ENCODE assay signal across 8 cellular contexts in the genomic region with DNA sequence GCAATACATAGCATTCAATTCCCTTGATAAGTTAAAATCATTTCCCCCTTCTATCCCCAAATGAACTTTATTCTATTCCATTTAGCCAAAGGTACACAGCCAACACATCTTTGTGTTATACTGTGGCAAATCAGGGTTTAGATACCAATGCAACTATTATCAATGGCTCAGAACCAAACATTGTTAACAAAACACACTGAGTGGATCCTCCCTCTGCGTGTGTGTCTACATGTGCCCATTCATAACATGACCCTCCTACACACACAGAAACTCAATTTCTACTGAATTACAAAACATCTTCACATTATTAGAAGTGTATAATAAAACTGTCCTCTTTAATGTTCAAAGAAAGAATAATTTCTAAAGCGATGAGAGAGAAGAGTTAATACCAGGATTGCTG. TPM values are rescaled to one million over a fixed set of nuclear protein-coding genes. Genes with fewer than 3 reads are reported as not detected.
DNase-seq lines count a peak whose midpoint lies in the region; ATAC-seq and TF ChIP-seq lines count a peak whose summit lies in the region.

No MANE protein-coding gene starts in this region.

- H3K79me1 ChIP-seq in neuronal stem cell (ENCODE audit: low read depth, low read length), result peaks cover 5% of the 10 kb centered on the region

- H2AK5ac ChIP-seq in neuronal stem cell (ENCODE audit: low read depth, low read length), result no peak overlapping the region

- no peak overlapping the region for H2BK12ac ChIP-seq in neuronal stem cell (ENCODE audit: low read length)

- intact Hi-C loops in CD8-positive, alpha-beta T cell (cut with DNase I, micrococcal nuclease), result no loop called here

- no peak overlapping the region for H2BK120ac ChIP-seq in neuronal stem cell (ENCODE audit: low read depth, low read length)

- H3K27me3 ChIP-seq in CD8-positive, alpha-beta T cell (ENCODE audit: insufficient read depth, low read length), result no peaks in the 10 kb centered on the region
- no peaks in the 10 kb centered on the region for H3K27me3 ChIP-seq in duodenal mucosa (ENCODE audit: control insufficient read depth in 1 of 2, insufficient read depth in 2 of 2, low read length in 2 of 2)
- H3K27me3 ChIP-seq in neuronal stem cell (ENCODE audit: control insufficient read depth in 3 of 3, insufficient read depth in 3 of 3, low read depth in 1 of 3, low read length in 3 of 3), result no peaks in the 10 kb centered on the region

- TF ChIP-seq POLR2A in NB4 (IDR thresholded peaks at IDR 0.05; ENCODE audit: extremely low read depth, insufficient read length), result no peak

- H3K4me1 Mint-ChIP-seq in CD8-positive, alpha-beta T cell (ENCODE audit: low read depth), result peaks cover 40% of the 10 kb centered on the region

- WGBS in neuronal stem cell (ENCODE audit: extremely low coverage in 2 of 2, insufficient read length in 2 of 2, insufficient replicate concordance in 1 of 2), 2 donors, result no CpG with 5 or more reads among the region's 2 CpGs

- H3K9ac ChIP-seq in duodenal mucosa (ENCODE audit: low read depth in 1 of 2, low read length in 2 of 2) (peak overlapping the region; percentile 55 to 68), neuronal stem cell (ENCODE audit: low read depth, low read length, poor library complexity) (no peak overlapping the region)

- no peaks in the 10 kb centered on the region for H3K9me3 ChIP-seq in CD8-positive, alpha-beta T cell (ENCODE audit: low read length)
- no peaks in the 10 kb centered on the region for H3K9me3 ChIP-seq in duodenal mucosa (ENCODE audit: control insufficient read depth in 1 of 2, low read length in 2 of 2)
- no peaks in the 10 kb centered on the region for H3K9me3 ChIP-seq in neuronal stem cell (replicated peaks in 1 of 2; ENCODE audit: control insufficient read depth in 2 of 2, insufficient read depth in 1 of 2, low read depth in 1 of 2, low read length in 2 of 2)

- H4K91ac ChIP-seq in neuronal stem cell (ENCODE audit: low read depth, low read length, poor library complexity), result no peak overlapping the region

- ATAC-seq in CD8-positive, alpha-beta T cell, result no peak
- ATAC-seq in HG03460 (IDR thresholded peaks at IDR 0.05; ENCODE audit: unreplicated experiment) (no peak), GM21528 (IDR thresholded peaks at IDR 0.05; ENCODE audit: low FRiP score, unreplicated experiment) (no peak)

- no peak overlapping the region for H3K27ac ChIP-seq in CD8-positive, alpha-beta T cell (ENCODE audit: low read depth, low read length)
- H3K27ac ChIP-seq in duodenal mucosa (ENCODE audit: low read depth, low read length), result no peak overlapping the region
- H3K27ac ChIP-seq in neuronal stem cell (replicated peaks; ENCODE audit: low read length), result no peak overlapping the region

- no peak overlapping the region for H2BK5ac ChIP-seq in neuronal stem cell (ENCODE audit: low read length)

- peak overlapping the region; percentile 40 for H3K4me2 ChIP-seq in neuronal stem cell (ENCODE audit: insufficient read depth, low read length, poor library complexity, severe bottlenecking)

- H3K4me3 ChIP-seq in CD8-positive, alpha-beta T cell (ENCODE audit: low read depth, low read length), result peak overlapping the region; percentile 69
- peak overlapping the region; percentile 79 for H3K4me3 ChIP-seq in NB4 (ENCODE audit: low read depth, low read length)
- peak overlapping the region; percentile 78 to 84 for H3K4me3 ChIP-seq in duodenal mucosa (ENCODE audit: low read depth in 1 of 2, low read length in 2 of 2)
- peak overlapping the region in 1 of 2 donors; percentile 84 for H3K4me3 ChIP-seq in neuronal stem cell (ENCODE audit: low read length in 2 of 2)

- H3K14ac ChIP-seq in neuronal stem cell (ENCODE audit: low read length), result no peak overlapping the region

- POLR2A ChIA-PET in CD8-positive, alpha-beta T cell (lab: Charles Lee), result no interaction called here

- H3K4me1 ChIP-seq in CD8-positive, alpha-beta T cell (ENCODE audit: insufficient read depth, low read length), result peaks cover 13% of the 10 kb centered on the region
- peaks cover 9% of the 10 kb centered on the region in 2 donors for H3K4me1 ChIP-seq in duodenal mucosa (ENCODE audit: control insufficient read depth in 1 of 2, insufficient read depth in 2 of 2, low read length in 2 of 2)
- peaks cover 7 to 8% of the 10 kb centered on the region in 2 donors for H3K4me1 ChIP-seq in neuronal stem cell (ENCODE audit: control insufficient read depth in 2 of 2, insufficient read depth in 1 of 2, low read depth in 1 of 2, low read length in 2 of 2)

- peak overlapping the region; percentile 96 for H3K27ac Mint-ChIP-seq in CD8-positive, alpha-beta T cell

- TF ChIP-seq CTCF in CD8-positive, alpha-beta T cell (IDR thresholded peaks at IDR 0.05), result no peak
- no peak for TF ChIP-seq CTCF in NB4 (IDR thresholded peaks at IDR 0.05; ENCODE audit: low read depth, low read length)

- H4K8ac ChIP-seq in neuronal stem cell (ENCODE audit: low read depth, low read length), result no peak overlapping the region

- CTCF ChIA-PET in CD8-positive, alpha-beta T cell (lab: Charles Lee), result interaction anchor here (1.1 kb wide), 1 partner anchor 214 kb away, joined by 3 read pairs; no protein-coding TSS in a partner anchor

- DNase-seq in CD8-positive, alpha-beta T cell, result no peak
- DNase-seq in NB4 (ENCODE audit: low read depth), result no peak
- no peak for DNase-seq in neuronal stem cell (ENCODE audit: low spot score)
- DNase-seq in ecto neural progenitor cell (ENCODE audit: low spot score), result no peak
- no peak for DNase-seq in stimulated activated CD8-positive, alpha-beta memory T cell treated with anti-CD3 and anti-CD28 coated beads, Interleukin-4, amount 100 ng/mL, for 48 hours

- no peaks in the 10 kb centered on the region for H3K27me3 Mint-ChIP-seq in CD8-positive, alpha-beta T cell (ENCODE audit: low read depth)

- no peak overlapping the region for H3K23ac ChIP-seq in neuronal stem cell (ENCODE audit: low read depth, low read length, poor library complexity)

- no peak overlapping the region for H2AFZ ChIP-seq in neuronal stem cell (ENCODE audit: low read length)

- no peak overlapping the region for H3K18ac ChIP-seq in neuronal stem cell (ENCODE audit: low read length)

- H2BK15ac ChIP-seq in neuronal stem cell (ENCODE audit: low read length), result no peak overlapping the region

- H3K4me3 Mint-ChIP-seq in CD8-positive, alpha-beta T cell, result peak overlapping the region; percentile 98

- H3K36me3 Mint-ChIP-seq in CD8-positive, alpha-beta T cell, result peaks cover 10% of the 10 kb centered on the region

- no peaks in the 10 kb centered on the region for H3K9me3 Mint-ChIP-seq in CD8-positive, alpha-beta T cell

- H3K4ac ChIP-seq in neuronal stem cell (ENCODE audit: low read length), result no peak overlapping the region

- H3K36me3 ChIP-seq in CD8-positive, alpha-beta T cell (ENCODE audit: insufficient read depth, low read length), result no peaks in the 10 kb centered on the region
- H3K36me3 ChIP-seq in duodenal mucosa (ENCODE audit: control insufficient read depth in 1 of 2, insufficient read depth in 2 of 2, low read length in 2 of 2), result no peaks in the 10 kb centered on the region
- H3K36me3 ChIP-seq in neuronal stem cell (replicated peaks in 1 of 2; ENCODE audit: control insufficient read depth in 2 of 2, insufficient read depth in 2 of 2, low read length in 2 of 2), result no peaks in the 10 kb centered on the region

RNA-seq across cellular contexts. Expression of gene TTBK2, which starts 1.3 kb away (rescaled TPM):
- 10 to 100 TPM; 17.7 to 19.3 TPM for total RNA-seq in CD8-positive, alpha-beta T cell
- 9.4 TPM for polyA plus RNA-seq in neuronal stem cell (2013, experiment 1 of 2)
- polyA plus RNA-seq in neuronal stem cell (2013, experiment 2 of 2), result 9.3 TPM
